ENCODE assay signal across 9 cellular contexts in the genomic region with DNA sequence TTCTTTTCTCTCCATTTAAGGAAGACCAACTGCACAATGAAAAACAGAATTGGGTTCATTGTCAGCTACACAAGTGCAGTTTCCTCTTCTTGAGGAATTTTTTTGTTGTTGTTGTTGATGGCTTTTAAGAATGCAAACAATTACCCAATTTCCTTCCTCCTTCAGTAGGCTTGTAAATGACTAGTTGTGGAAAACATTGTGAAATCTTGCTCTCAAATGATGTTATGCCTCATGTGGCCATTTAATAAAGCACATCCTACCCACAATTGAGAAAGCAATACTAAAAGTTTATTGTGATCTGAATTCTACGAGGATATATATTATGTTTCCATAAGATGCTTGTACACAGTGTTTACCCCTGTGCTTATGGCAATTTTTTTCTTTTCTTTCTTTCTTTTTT.
A peak's percentile ranks its signal among the peaks of the same experiment; 100 is the strongest.
DNase-seq lines count a peak whose midpoint lies in the region; ATAC-seq and TF ChIP-seq lines count a peak whose summit lies in the region.
"Had no signal": no experiment of that assay in that cellular context is flagged by ENCODE, and none has a peak within 500 bp of the region (broad histone marks: within the 10 kb centered on the region; RNA-seq: fewer than 3 reads in every experiment).

No MANE protein-coding gene starts in this region.

- intact Hi-C loops in tibial artery (cut with DNase I; ENCODE audit: low total_unique reads), result no loop called here

- H3K4me1 ChIP-seq in fibroblast of lung (ENCODE audit: control insufficient read depth, extremely low read depth, insufficient read depth, low read length) (no peaks in the 10 kb centered on the region), tibial artery (no peaks in the 10 kb centered on the region)
- H3K4me1 ChIP-seq: gastrocnemius medialis had no signal

- H2AFZ ChIP-seq in fibroblast of lung (ENCODE audit: low read length), result no peak overlapping the region

- no peak overlapping the region for H3K9ac ChIP-seq in fibroblast of lung (ENCODE audit: insufficient read depth, low read length)

- no peaks in the 10 kb centered on the region for H3K27me3 ChIP-seq in fibroblast of lung (ENCODE audit: control insufficient read depth, insufficient read depth, low read length)
- H3K27me3 ChIP-seq in tibial artery, result no peaks in the 10 kb centered on the region
- H3K27me3 ChIP-seq: gastrocnemius medialis had no signal

- no peaks in the 10 kb centered on the region for H3K36me3 ChIP-seq in fibroblast of lung (ENCODE audit: control insufficient read depth, insufficient read depth, low read length)
- no peaks in the 10 kb centered on the region for H3K36me3 ChIP-seq in tibial artery
- H3K36me3 ChIP-seq: gastrocnemius medialis had no signal

- no peaks in the 10 kb centered on the region for H4K20me1 ChIP-seq in fibroblast of lung (ENCODE audit: control insufficient read depth, extremely low read depth, insufficient read depth, low read length)

- peak; percentile 13 for DNase-seq in DMS 273 (lab: John Stamatoyannopoulos, UW; ENCODE audit: unreplicated experiment)
- no peak for DNase-seq in DMS 273 treated with DMSO at 0.1 percent for 48 hours (lab: John Stamatoyannopoulos, UW)
- peak; percentile 29 for DNase-seq in NCI-H460 (ENCODE audit: extremely low read depth, low read depth)
- DNase-seq in fibroblast of lung (ENCODE audit: low read depth in 2 of 2), result peak; percentile 14 to 56
- DNase-seq in tibial artery, result no peak
- DNase-seq in AG20443 (ENCODE audit: low spot score), result no peak
- DNase-seq: gastrocnemius medialis had no signal

- TF ChIP-seq CTCF in fibroblast of lung (conservative IDR thresholded peaks at IDR 0.05 in 1 of 2, IDR thresholded peaks at IDR 0.05 in 1 of 2; ENCODE audit: low read depth in 1 of 2, low read length in 2 of 2), result peak; percentile 12 to 50
- peak; percentile 17 to 37 for TF ChIP-seq CTCF in tibial artery (IDR thresholded peaks at IDR 0.05)

- no peak overlapping the region for H3K4me2 ChIP-seq in fibroblast of lung (ENCODE audit: extremely low read depth, insufficient read depth, low read length)

- H3K27ac ChIP-seq in fibroblast of lung (ENCODE audit: insufficient read depth, low read length) (no peak overlapping the region), tibial artery (no peak overlapping the region)
- H3K27ac ChIP-seq: gastrocnemius medialis had no signal

- ATAC-seq in HG02610 (IDR thresholded peaks at IDR 0.05; ENCODE audit: unreplicated experiment) (no peak), GM21390 (IDR thresholded peaks at IDR 0.05; ENCODE audit: unreplicated experiment) (no peak)

- H3K9me3 ChIP-seq in fibroblast of lung (ENCODE audit: control insufficient read depth, insufficient read depth, low read depth, low read length), result no peaks in the 10 kb centered on the region
- no peaks in the 10 kb centered on the region for H3K9me3 ChIP-seq in tibial artery
- H3K9me3 ChIP-seq: gastrocnemius medialis had no signal

- H3K4me3 ChIP-seq in fibroblast of lung (replicated peaks in 1 of 4; ENCODE audit: control extremely low read depth in 1 of 4, insufficient read depth in 1 of 4, low read depth in 3 of 4, low read length in 4 of 4) (no peak overlapping the region), tibial artery (no peak overlapping the region)
- H3K4me3 ChIP-seq: gastrocnemius medialis had no signal

- no peaks in the 10 kb centered on the region for H3K79me2 ChIP-seq in fibroblast of lung (ENCODE audit: control insufficient read depth, insufficient read depth, low read length)

Comparison
In these comparisons a context has a peak if more than half of its experiments do, and no peak if none do; other contexts are left out.
1. DNase-seq: peak in DMS 273 (single experiment), NCI-H460 (single experiment) and fibroblast of lung (2 of 2); none in DMS 273 treated with DMSO at 0.1 percent for 48 hours (single experiment), tibial artery (0 of 2) and AG20443 (single experiment).